In genomic region chr1:23188936-23189452, GRCh38 we compare ENCODE assay signal across 12 cellular contexts. TPM values are rescaled to one million over a fixed set of nuclear protein-coding genes. Genes with fewer than 3 reads are reported as not detected.
A peak's percentile ranks its signal among the peaks of the same experiment; 100 is the strongest.
DNase-seq lines count a peak whose midpoint lies in the region; ATAC-seq, FAIRE-seq and TF ChIP-seq lines count a peak whose summit lies in the region.
"Not testable (repeated sequence)": the region's sequence is repeated elsewhere in the genome, so short reads cannot be mapped to it uniquely, and the experiment has no call there.
"Had no signal": no experiment of that assay in that cellular context is flagged by ENCODE, and none has a peak within 500 bp of the region (broad histone marks: within the 10 kb centered on the region; RNA-seq: fewer than 3 reads in every experiment).

No MANE protein-coding gene starts in this region.

- not testable (repeated sequence) for TF ChIP-seq CTCF in HFF-Myc (IDR thresholded peaks at IDR 0.05; ENCODE audit: low read depth, low read length, missing control alignments); foreskin keratinocyte (conservative IDR thresholded peaks at IDR 0.05); mesothelial cell of epicardium (IDR thresholded peaks at IDR 0.05; ENCODE audit: unreplicated experiment)
- TF ChIP-seq CTCF in chondrocyte (IDR thresholded peaks at IDR 0.05): peak; percentile 7

- H3K27ac ChIP-seq in foreskin keratinocyte: peak overlapping the region; percentile 92

- H3K4me1 ChIP-seq in foreskin keratinocyte: peaks cover 22% of the 10 kb centered on the region

- peak; percentile 59 for DNase-seq in COLO668 (lab: John Stamatoyannopoulos, UW; ENCODE audit: unreplicated experiment)
- DNase-seq in HFF-Myc (ENCODE audit: extremely low read depth, low read depth): peak; percentile 70
- peak; percentile 81 for DNase-seq in MV-4-11 (lab: John Stamatoyannopoulos, UW)
- DNase-seq in chondrocyte (ENCODE audit: low spot score); mesothelial cell of epicardium (ENCODE audit: low spot score in 2 of 2, unreplicated experiment in 2 of 2): not testable (repeated sequence)
- peak; percentile 99 to 100 for DNase-seq in foreskin keratinocyte
- peak; percentile 78 for DNase-seq in urothelium cell line (ENCODE audit: low spot score)

- not testable (repeated sequence) for H3K9me3 Mint-ChIP-seq in chondrocyte (ENCODE audit: low read depth); mesothelial cell of epicardium

- peak overlapping the region; percentile 94 for H3K27ac Mint-ChIP-seq in chondrocyte (ENCODE audit: unreplicated experiment)
- peak overlapping the region; percentile 73 for H3K27ac Mint-ChIP-seq in mesothelial cell of epicardium

- H3K4me1 Mint-ChIP-seq in chondrocyte (ENCODE audit: low read depth): peaks cover 62% of the 10 kb centered on the region
- H3K4me1 Mint-ChIP-seq in mesothelial cell of epicardium: not testable (repeated sequence)

- FAIRE-seq in urothelium cell line (lab: Jason Lieb, UNC): peak; percentile 27

- not testable (repeated sequence) for H3K4me3 ChIP-seq in HFF-Myc (replicated peaks; ENCODE audit: low read depth, low read length)

- H3K36me3 Mint-ChIP-seq in chondrocyte (ENCODE audit: low read depth); mesothelial cell of epicardium: not testable (repeated sequence)

- H3K27me3 Mint-ChIP-seq in chondrocyte (ENCODE audit: low read depth); mesothelial cell of epicardium (ENCODE audit: low read depth): not testable (repeated sequence)

- not testable (repeated sequence) for H3K4me3 Mint-ChIP-seq in chondrocyte (ENCODE audit: unreplicated experiment); mesothelial cell of epicardium

- peak; percentile 66 for ATAC-seq in SK-N-SH treated with all-trans-retinoic acid at 6 μM for 48 hours
- peak; percentile 93 for ATAC-seq in foreskin keratinocyte

- not testable (repeated sequence) for H3K27me3 ChIP-seq in foreskin keratinocyte

RNA-seq across cellular contexts. Expression of gene LUZP1, which starts 20.3 kb away (rescaled TPM):
- 55.5 to 67.7 TPM (median 58.0 TPM) in 3 replicates for total RNA-seq in chondrocyte
- 57.9 and 60.7 TPM in 2 replicates for total RNA-seq in foreskin keratinocyte
- 11.4 and 12.8 TPM in 2 replicates for polyA plus RNA-seq in foreskin keratinocyte
- total RNA-seq in mesothelial cell of epicardium: 67.6 to 71.9 TPM (median 69.4 TPM) in 3 replicates

RNA-seq across cellular contexts. Expression of gene HTR1D, which starts 28.3 kb away (rescaled TPM):
- 2.1 to 3.7 TPM (median 2.3 TPM) in 3 replicates for total RNA-seq in chondrocyte
- 0.14 and 0.24 TPM in 2 replicates for total RNA-seq in foreskin keratinocyte
- polyA plus RNA-seq in foreskin keratinocyte: 0.09 and 0.11 TPM in 2 replicates
- 0.09 to 0.18 TPM in 2 of 3 replicates, not detected in the other for total RNA-seq in mesothelial cell of epicardium
- total RNA-seq: activated CD4-positive, alpha-beta memory T cell treated with anti-CD3 and anti-CD28 coated beads, Interleukin-2, amount 10 ng/mL, durations not matched to agents 7 days and 5 days; suprapubic skin had no signal
- polyA plus RNA-seq: CD14-positive monocyte, spleen had no signal
